8 cellular contexts compared by ENCODE assay signal in genomic region chr4:80362578-80363181, GRCh38. TPM values are rescaled to one million over a fixed set of nuclear protein-coding genes. Genes with fewer than 3 reads are reported as not detected.
DNase-seq lines count a peak whose midpoint lies in the region; ATAC-seq lines count a peak whose summit lies in the region.

No MANE protein-coding gene starts in this region.

- H3K4me3 ChIP-seq in MG63 = no peak overlapping the region

- DNase-seq in COR-L47 (lab: John Stamatoyannopoulos, UW) = peak; percentile 28
- peak; percentile 20 for DNase-seq in MG63
- peak in 4 of 5 donors; percentile 14 to 24 (median 20) for DNase-seq in T-helper 1 cell
- DNase-seq in dedifferentiated amniotic fluid mesenchymal stem cell (ENCODE audit: extremely low spot score) = peak; percentile 30
- peak; percentile 5 for DNase-seq in midbrain (lab: John Stamatoyannopoulos, UW)
- no peak for DNase-seq in cerebellar nuclear complex (lab: John Stamatoyannopoulos, UW)

- no peaks in the 10 kb centered on the region for H3K27me3 ChIP-seq in MG63

- ATAC-seq in GM18870 (IDR thresholded peaks at IDR 0.05; ENCODE audit: unreplicated experiment) (peak; percentile 50), GM21717 (IDR thresholded peaks at IDR 0.05; ENCODE audit: unreplicated experiment) (no peak)

- H3K9me3 ChIP-seq in MG63 = no peaks in the 10 kb centered on the region

- no peaks in the 10 kb centered on the region for H3K36me3 ChIP-seq in MG63

RNA-seq across cellular contexts. Expression of gene CFAP299, which starts 27.1 kb away (rescaled TPM):
- total RNA-seq in MG63 (2014; rRNA removed; shearing (Covaris generic); ENCODE audit: low replicate concordance) = 0.76 TPM in 1 of 2 replicates, not detected in the other

Comparison
In these comparisons a context has a peak if more than half of its experiments do, and no peak if none do; other contexts are left out.
1. DNase-seq: peak in COR-L47 (single experiment), MG63 (single experiment), T-helper 1 cell (4 of 5), dedifferentiated amniotic fluid mesenchymal stem cell (single experiment) and midbrain (single experiment); none in cerebellar nuclear complex (0 of 2).